10 cellular contexts compared by ENCODE assay signal in the genomic region with DNA sequence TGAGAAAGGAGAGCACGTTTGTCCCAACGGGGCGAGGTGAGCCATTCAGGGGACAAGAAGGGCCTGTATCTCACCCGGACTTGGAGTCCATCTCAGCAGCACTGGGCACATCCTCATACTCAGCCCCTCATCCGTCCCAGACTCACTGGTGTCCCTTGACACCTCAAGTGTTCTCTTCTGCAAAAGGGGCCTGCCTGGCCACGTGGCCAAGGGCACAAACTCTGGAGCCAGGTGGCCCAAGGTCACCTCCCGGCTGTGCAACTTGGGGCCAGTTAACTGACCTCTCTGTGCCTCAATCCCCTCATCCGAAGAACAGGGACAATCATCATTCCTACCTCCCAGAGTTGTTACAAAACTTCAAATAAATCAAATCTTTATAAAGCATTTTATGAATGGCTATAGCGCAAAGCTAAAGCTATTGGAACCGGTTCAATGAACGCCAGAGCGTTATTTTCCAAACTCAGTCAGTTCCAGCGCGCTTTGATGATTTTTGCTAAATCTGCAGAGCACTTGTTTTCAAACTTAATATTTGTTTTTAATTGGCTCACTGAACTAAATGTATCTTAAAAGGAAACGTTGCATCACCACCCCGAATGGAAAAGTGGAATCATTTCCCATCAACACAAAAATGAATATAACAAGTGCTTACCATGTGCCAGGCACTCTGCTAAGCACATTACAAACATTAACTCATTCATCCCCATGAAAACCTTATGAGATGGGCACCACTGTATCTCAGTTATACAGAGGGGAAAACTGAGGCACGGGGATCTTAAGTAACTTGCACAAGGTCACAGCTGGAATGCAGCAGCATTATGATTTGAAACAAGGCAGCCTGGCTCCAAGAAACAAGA. TPM values are rescaled to one million over a fixed set of nuclear protein-coding genes. Genes with fewer than 3 reads are reported as not detected.
DNase-seq lines count a peak whose midpoint lies in the region; ATAC-seq, FAIRE-seq and TF ChIP-seq lines count a peak whose summit lies in the region.
"Had no signal": no experiment of that assay in that cellular context is flagged by ENCODE, and none has a peak within 500 bp of the region (broad histone marks: within the 10 kb centered on the region; RNA-seq: fewer than 3 reads in every experiment).

No MANE protein-coding gene starts in this region.

- no peaks in the 10 kb centered on the region for H3K9me3 Mint-ChIP-seq in activated T-cell treated with anti-CD3 and anti-CD28 coated beads, Interleukin-2, amount 50 U/mL, for 24 hours

- intact Hi-C loops in endothelial cell of umbilical vein (cut with micrococcal nuclease) (loop anchor here (1.0 kb wide), 3 partner anchors 12 to 44 kb away; no protein-coding TSS in a partner anchor), upper lobe of right lung (cut with DNase I) (no loop called here)

- peak overlapping the region; percentile 72 for H2AFZ ChIP-seq in endothelial cell of umbilical vein (ENCODE audit: low read depth, low read length)

- TF ChIP-seq CTCF in endothelial cell of umbilical vein (IDR thresholded peaks at IDR 0.05; ENCODE audit: extremely low read depth in 1 of 2, insufficient read depth in 1 of 2, low read depth in 1 of 2, low read length in 2 of 2) (no peak), lung (IDR thresholded peaks at IDR 0.05; ENCODE audit: control extremely low read depth, extremely low read depth) (no peak), upper lobe of right lung (IDR thresholded peaks at IDR 0.05) (no peak), GM13977 (IDR thresholded peaks at IDR 0.05; ENCODE audit: extremely low read depth, insufficient read depth, missing control alignments) (no peak)

- H3K27me3 Mint-ChIP-seq in activated T-cell treated with anti-CD3 and anti-CD28 coated beads, Interleukin-2, amount 50 U/mL, for 24 hours, result no peaks in the 10 kb centered on the region

- H3K36me3 Mint-ChIP-seq in activated T-cell treated with anti-CD3 and anti-CD28 coated beads, Interleukin-2, amount 50 U/mL, for 24 hours (ENCODE audit: low read depth), result no peaks in the 10 kb centered on the region

- H3K9ac ChIP-seq in endothelial cell of umbilical vein (replicated peaks; ENCODE audit: extremely low read depth, insufficient read depth, low read length), result no peak overlapping the region

- H3K36me3 ChIP-seq in endothelial cell of umbilical vein (ENCODE audit: control insufficient read depth in 2 of 2, extremely low read depth in 1 of 2, insufficient read depth in 2 of 2, low read length in 2 of 2) (no peaks in the 10 kb centered on the region), lung (ENCODE audit: control insufficient read depth in 2 of 2, insufficient read depth in 2 of 2, low read length in 2 of 2) (no peaks in the 10 kb centered on the region), upper lobe of right lung (no peaks in the 10 kb centered on the region), MG63 (no peaks in the 10 kb centered on the region)

- peaks cover 21% of the 10 kb centered on the region for H3K4me1 Mint-ChIP-seq in activated T-cell treated with anti-CD3 and anti-CD28 coated beads, Interleukin-2, amount 50 U/mL, for 24 hours (ENCODE audit: low read depth)

- no peak overlapping the region for H3K4me3 Mint-ChIP-seq in activated T-cell treated with anti-CD3 and anti-CD28 coated beads, Interleukin-2, amount 50 U/mL, for 24 hours

- POLR2A ChIA-PET in endothelial cell of umbilical vein (lab: Charles Lee), result no interaction called here

- H3K27me3 ChIP-seq in endothelial cell of umbilical vein (ENCODE audit: control insufficient read depth in 2 of 2, insufficient read depth in 2 of 2, low read length in 2 of 2) (no peaks in the 10 kb centered on the region), lung (ENCODE audit: control insufficient read depth, insufficient read depth) (no peaks in the 10 kb centered on the region), upper lobe of right lung (no peaks in the 10 kb centered on the region), MG63 (no peaks in the 10 kb centered on the region)

- H3K27ac Mint-ChIP-seq in activated T-cell treated with anti-CD3 and anti-CD28 coated beads, Interleukin-2, amount 50 U/mL, for 24 hours, result peak overlapping the region; percentile 65

- H3K79me2 ChIP-seq in endothelial cell of umbilical vein (ENCODE audit: control insufficient read depth, insufficient read depth, low read length), result no peaks in the 10 kb centered on the region

- H3K9me3 ChIP-seq in endothelial cell of umbilical vein (replicated peaks; ENCODE audit: control insufficient read depth, insufficient read depth, low read length) (no peaks in the 10 kb centered on the region), lung (ENCODE audit: control insufficient read depth in 2 of 2, insufficient read depth in 1 of 2, low read length in 1 of 2) (no peaks in the 10 kb centered on the region), upper lobe of right lung (no peaks in the 10 kb centered on the region), MG63 (no peaks in the 10 kb centered on the region)

- CTCF ChIA-PET in endothelial cell of umbilical vein (lab: Charles Lee), result interaction anchor here (0.9 to 3.4 kb wide), 7 partner anchors 12 to 211 kb away, joined by 3 to 17 read pairs (median 4); no protein-coding TSS in a partner anchor

- H3K27ac ChIP-seq in endothelial cell of umbilical vein (ENCODE audit: insufficient read depth, low read depth, low read length), result no peak overlapping the region
- H3K27ac ChIP-seq in lung (ENCODE audit: low read depth in 1 of 2, low read length in 1 of 2), result peak overlapping the region in 1 of 2 donors; percentile 30
- peak overlapping the region; percentile 77 for H3K27ac ChIP-seq in upper lobe of right lung

- WGBS in lung, 2 donors, result 47 to 63% methylated on average over 17 of the region's 17 CpGs

- in situ Hi-C loops in GM13977 (cut with MboI; ENCODE audit: low pct_unique_long_range_greater_than_20kb, low sequenced_read_pairs, unreplicated experiment), result loop anchor here (25.0 kb wide), 1 partner anchor 491 kb away; no protein-coding TSS in a partner anchor

- FAIRE-seq in endothelial cell of umbilical vein (lab: Jason Lieb, UNC), result no peak
- FAIRE-seq: H54 had no signal

- no peaks in the 10 kb centered on the region for H3K9me1 ChIP-seq in endothelial cell of umbilical vein (replicated peaks; ENCODE audit: control insufficient read depth, extremely low read depth, insufficient read depth, low read length)

- peaks cover 8% of the 10 kb centered on the region for H3K4me1 ChIP-seq in endothelial cell of umbilical vein (ENCODE audit: control insufficient read depth, extremely low read depth, insufficient read depth, low read length)
- H3K4me1 ChIP-seq in lung (ENCODE audit: control insufficient read depth in 2 of 2, insufficient read depth in 2 of 2, low read length in 2 of 2), result peaks cover 0 to 2% of the 10 kb centered on the region in 2 donors
- peaks cover 42% of the 10 kb centered on the region for H3K4me1 ChIP-seq in upper lobe of right lung

- H4K20me1 ChIP-seq in endothelial cell of umbilical vein (replicated peaks; ENCODE audit: control insufficient read depth, extremely low read depth, insufficient read depth, low read length), result no peaks in the 10 kb centered on the region

- ATAC-seq in lung (ENCODE audit: insufficient read depth, low FRiP score), result peak; percentile 53
- peak; percentile 30 for ATAC-seq in upper lobe of right lung

- no peak overlapping the region for H3K4me3 ChIP-seq in endothelial cell of umbilical vein (replicated peaks in 1 of 3; ENCODE audit: insufficient read depth in 1 of 3, low read depth in 1 of 3, low read length in 3 of 3)
- no peak overlapping the region for H3K4me3 ChIP-seq in lung
- H3K4me3 ChIP-seq in upper lobe of right lung, result no peak overlapping the region
- no peak overlapping the region for H3K4me3 ChIP-seq in MG63

- H3K4me2 ChIP-seq in endothelial cell of umbilical vein (ENCODE audit: insufficient read depth, low read length), result no peak overlapping the region

- BruUV-seq in endothelial cell of umbilical vein (replicated peaks; lab: Mats Ljungman, UMichigan), result TSS peak; percentile 48

- DNase-seq in activated T-cell treated with anti-CD3 and anti-CD28 coated beads, Interleukin-2, amount 50 U/mL, for 24 hours, result no peak
- no peak for DNase-seq in activated T-cell treated with anti-CD3 and anti-CD28 coated beads, Interleukin-2, amount 50 U/mL, for 48 hours
- DNase-seq in endothelial cell of umbilical vein (ENCODE audit: low read depth, low spot score), result peak; percentile 95
- no peak for DNase-seq in lung (ENCODE audit: low spot score)
- no peak for DNase-seq in upper lobe of right lung
- no peak for DNase-seq in MG63
- DNase-seq in GM13977 (ENCODE audit: low spot score), result no peak
- DNase-seq in NCI-H526 (lab: John Stamatoyannopoulos, UW), result no peak
- DNase-seq: NCI-H524 had no signal

- TF ChIP-seq POLR2A in endothelial cell of umbilical vein (IDR thresholded peaks at IDR 0.05; ENCODE audit: low read depth, low read length), result no peak

- dilution Hi-C loops in endothelial cell of umbilical vein (cut with MboI; ENCODE audit: extremely low pct_ligation_motif_present, low sequenced_read_pairs), result no loop called here

TF ChIP-seq in endothelial cell of umbilical vein, 7 proteins besides CTCF, POLR2A, EP300 and RAD21:
- TF ChIP-seq JUN (IDR thresholded peaks at IDR 0.05; ENCODE audit: borderline replicate concordance, insufficient read depth, insufficient read length, low read depth), result peak; percentile 73
- no peak for TF ChIP-seq POLR2AphosphoS5 (IDR thresholded peaks at IDR 0.05; ENCODE audit: insufficient read depth, low read depth, low read length)
- TF ChIP-seq, protein P1, sequence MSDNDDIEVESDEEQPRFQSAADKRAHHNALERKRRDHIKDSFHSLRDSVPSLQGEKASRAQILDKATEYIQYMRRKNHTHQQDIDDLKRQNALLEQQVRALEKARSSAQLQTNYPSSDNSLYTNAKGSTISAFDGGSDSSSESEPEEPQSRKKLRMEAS (IDR thresholded peaks at IDR 0.05; ENCODE audit: insufficient read depth, insufficient read length), result no peak
- TF ChIP-seq EZH2 (IDR thresholded peaks at IDR 0.05; ENCODE audit: borderline replicate concordance, low read depth, low read length, severe bottlenecking), result no peak

RNA-seq across cellular contexts. Expression of a gene that starts 49.3 kb away (rescaled TPM):
- 36.1 and 46.5 TPM in 2 replicates for total RNA-seq in endothelial cell of umbilical vein
- polyA plus RNA-seq in endothelial cell of umbilical vein, result 157 and 196 TPM in 2 replicates
- 146 and 177 TPM in 2 replicates for polyA plus RNA-seq in endothelial cell of umbilical vein (2011; cell fraction: cytosol; rRNA removed)
- 244 and 322 TPM in 2 replicates for polyA plus RNA-seq in endothelial cell of umbilical vein (2011; cell fraction: nucleus; rRNA removed)
- 129 and 131 TPM in 2 replicates for polyA plus RNA-seq in endothelial cell of umbilical vein (2012)
- polyA minus RNA-seq in endothelial cell of umbilical vein, result 107 and 126 TPM in 2 replicates
- 130 TPM for polyA minus RNA-seq in endothelial cell of umbilical vein (2011; cell fraction: cytosol; rRNA and poly(A)+ RNA removed)
- 151 and 252 TPM in 2 replicates for polyA minus RNA-seq in endothelial cell of umbilical vein (2011; cell fraction: nucleus; rRNA and poly(A)+ RNA removed)
- 100 to 1,000 TPM; 310 to 377 TPM for total RNA-seq in lung
- 1,000 to 10,000 TPM in 1 of 2 donors, 100 to 1,000 TPM in 1; 138 to 1,153 TPM for polyA plus RNA-seq in lung
- 382 TPM for total RNA-seq in upper lobe of right lung
- total RNA-seq in MG63 (2014; rRNA removed; shearing (Covaris generic); ENCODE audit: low replicate concordance), result 80.6 and 99.2 TPM in 2 replicates
